23 cellular contexts compared by ENCODE assay signal in the genomic region with DNA sequence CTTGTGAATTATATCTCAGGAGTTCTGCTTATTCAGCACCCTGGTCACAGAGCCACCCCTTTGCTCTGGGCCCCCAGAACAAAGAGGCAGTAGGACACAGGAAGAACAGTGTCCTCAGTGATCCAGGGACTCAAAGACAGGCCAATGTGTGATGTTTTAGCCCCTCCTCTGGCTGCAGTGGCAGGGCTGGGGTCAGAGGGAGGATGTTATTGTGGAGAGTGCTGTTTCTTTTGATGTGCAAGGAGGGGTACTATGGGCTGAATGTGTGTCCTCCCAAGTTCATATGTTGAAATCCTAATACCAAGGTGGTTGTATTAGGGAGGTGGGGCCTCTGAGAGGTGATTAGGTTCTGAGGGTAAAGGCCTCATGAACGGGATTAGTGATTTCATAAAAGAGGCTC.
DNase-seq lines count a peak whose midpoint lies in the region; ATAC-seq and TF ChIP-seq lines count a peak whose summit lies in the region.
"Had no signal": no experiment of that assay in that cellular context is flagged by ENCODE, and none has a peak within 500 bp of the region (broad histone marks: within the 10 kb centered on the region; RNA-seq: fewer than 3 reads in every experiment).

No MANE protein-coding gene starts in this region.

- no peak overlapping the region for H3K4me3 Mint-ChIP-seq in WTC11
- H3K4me3 Mint-ChIP-seq: CD14-positive monocyte; CD4-positive, alpha-beta memory T cell; CD4-positive, CD25-positive, alpha-beta regulatory T cell; CD8-positive, alpha-beta memory T cell had no signal

- H2BK120ac ChIP-seq in neuronal stem cell (ENCODE audit: low read depth, low read length), result no peak overlapping the region

- WGBS in neuronal stem cell (ENCODE audit: extremely low coverage in 2 of 2, insufficient read length in 2 of 2, insufficient replicate concordance in 1 of 2), 2 donors, result no CpG with 5 or more reads among the region's 1 CpG
- WGBS in stomach, 5 donors, result 64 to 86% (median 75%) methylated on average over 1 of the region's 1 CpG

- no peak overlapping the region for H3K18ac ChIP-seq in neuronal stem cell (ENCODE audit: low read length)

- ATAC-seq in WTC11, result peak; percentile 46; the same call in 1 of the 2 replicates
- no peak for ATAC-seq in GM19463 (IDR thresholded peaks at IDR 0.05; ENCODE audit: unreplicated experiment)
- no peak for ATAC-seq in GM18519 (IDR thresholded peaks at IDR 0.05; ENCODE audit: low FRiP score, unreplicated experiment)

- peaks cover 34% of the 10 kb centered on the region for H3K36me3 Mint-ChIP-seq in WTC11
- H3K36me3 Mint-ChIP-seq: CD14-positive monocyte; CD4-positive, alpha-beta memory T cell; CD4-positive, CD25-positive, alpha-beta regulatory T cell; CD8-positive, alpha-beta memory T cell had no signal

- H2AK5ac ChIP-seq in neuronal stem cell (ENCODE audit: low read depth, low read length), result no peak overlapping the region

- no peak overlapping the region for H3K14ac ChIP-seq in neuronal stem cell (ENCODE audit: low read length)

- no peak overlapping the region for H2BK15ac ChIP-seq in neuronal stem cell (ENCODE audit: low read length)

- no peak overlapping the region for H3K23ac ChIP-seq in neuronal stem cell (ENCODE audit: low read depth, low read length, poor library complexity)

- no peaks in the 10 kb centered on the region for H3K27me3 Mint-ChIP-seq in WTC11 (ENCODE audit: low read depth)

- H3K9me3 ChIP-seq in neuronal stem cell (replicated peaks in 1 of 2; ENCODE audit: control insufficient read depth in 2 of 2, insufficient read depth in 1 of 2, low read depth in 1 of 2, low read length in 2 of 2) (no peaks in the 10 kb centered on the region), stomach (peaks cover 0 to 16% (median 9%) of the 10 kb centered on the region in 4 donors)
- H3K9me3 ChIP-seq: BE2C, BLaER1 had no signal

- H3K27ac Mint-ChIP-seq in WTC11, result no peak overlapping the region
- H3K27ac Mint-ChIP-seq: CD14-positive monocyte; CD4-positive, alpha-beta memory T cell; CD4-positive, CD25-positive, alpha-beta regulatory T cell; CD8-positive, alpha-beta memory T cell had no signal

- H4K8ac ChIP-seq in neuronal stem cell (ENCODE audit: low read depth, low read length), result no peak overlapping the region

- H3K4me1 Mint-ChIP-seq in WTC11, result peaks cover 6% of the 10 kb centered on the region
- H3K4me1 Mint-ChIP-seq: CD14-positive monocyte; CD4-positive, alpha-beta memory T cell; CD4-positive, CD25-positive, alpha-beta regulatory T cell; CD8-positive, alpha-beta memory T cell had no signal

- DNase-seq in WTC11 (ENCODE audit: low spot score) (no peak), left kidney (ENCODE audit: low read depth, low spot score) (peak; percentile 90), neuronal stem cell (ENCODE audit: low spot score) (no peak), EL (no peak), stomach (no peak)
- DNase-seq: 8988T; ACHN; BE2C; C1 segment of cervical spinal cord; CD4-positive, alpha-beta memory T cell; CD4-positive, CD25-positive, alpha-beta regulatory T cell; CD8-positive, alpha-beta memory T cell; COR-L47; DMS 273 treated with DMSO at 0.1 percent for 48 hours; DMS153; DMS53; DMS79; DND-41; GF-D8 had no signal

- H4K91ac ChIP-seq in neuronal stem cell (ENCODE audit: low read depth, low read length, poor library complexity), result no peak overlapping the region

- POLR2A ChIA-PET in WTC11 (lab: Charles Lee), result no interaction called here

- CTCF ChIA-PET in WTC11 (lab: Charles Lee), result no interaction called here

- H3K9ac ChIP-seq in neuronal stem cell (ENCODE audit: low read depth, low read length, poor library complexity), result no peak overlapping the region
- H3K9ac ChIP-seq: BLaER1 had no signal

- H3K36me3 ChIP-seq in neuronal stem cell (replicated peaks in 1 of 2; ENCODE audit: control insufficient read depth in 2 of 2, insufficient read depth in 2 of 2, low read length in 2 of 2), result no peaks in the 10 kb centered on the region
- H3K36me3 ChIP-seq in stomach, result no peaks in the 10 kb centered on the region
- H3K36me3 ChIP-seq: BE2C, BLaER1 had no signal

- no peak for TF ChIP-seq EP300 in stomach (IDR thresholded peaks at IDR 0.05)

- H2BK5ac ChIP-seq in neuronal stem cell (ENCODE audit: low read length), result no peak overlapping the region

- intact Hi-C loops in stomach (cut with DNase I; ENCODE audit: low total_unique reads), result no loop called here

- H3K79me1 ChIP-seq in neuronal stem cell (ENCODE audit: low read depth, low read length), result no peaks in the 10 kb centered on the region

- H3K4me1 ChIP-seq in neuronal stem cell (ENCODE audit: control insufficient read depth in 2 of 2, insufficient read depth in 1 of 2, low read depth in 1 of 2, low read length in 2 of 2) (no peaks in the 10 kb centered on the region), stomach (no peaks in the 10 kb centered on the region)
- H3K4me1 ChIP-seq: BE2C, BLaER1 had no signal

- no peak for TF ChIP-seq POLR2A in stomach (IDR thresholded peaks at IDR 0.05)

- TF ChIP-seq CTCF in WTC11 (IDR thresholded peaks at IDR 0.05), result no peak
- TF ChIP-seq CTCF in stomach (IDR thresholded peaks at IDR 0.05), result no peak

- no peak overlapping the region for H2BK12ac ChIP-seq in neuronal stem cell (ENCODE audit: low read length)

- no peaks in the 10 kb centered on the region for H3K27me3 ChIP-seq in neuronal stem cell (ENCODE audit: control insufficient read depth in 3 of 3, insufficient read depth in 3 of 3, low read depth in 1 of 3, low read length in 3 of 3)
- H3K27me3 ChIP-seq in stomach, result no peaks in the 10 kb centered on the region
- H3K27me3 ChIP-seq: BLaER1 had no signal

- H3K9me3 Mint-ChIP-seq in WTC11, result peaks cover 47% of the 10 kb centered on the region

- H2AFZ ChIP-seq in neuronal stem cell (ENCODE audit: low read length), result peak overlapping the region; percentile 42

- no peak overlapping the region for H3K4me2 ChIP-seq in neuronal stem cell (ENCODE audit: insufficient read depth, low read length, poor library complexity, severe bottlenecking)
- H3K4me2 ChIP-seq: BLaER1 had no signal

- no peak overlapping the region for H3K27ac ChIP-seq in neuronal stem cell (replicated peaks; ENCODE audit: low read length)
- no peak overlapping the region for H3K27ac ChIP-seq in stomach
- H3K27ac ChIP-seq: BLaER1 had no signal

- H3K4me3 ChIP-seq in neuronal stem cell (ENCODE audit: low read length in 2 of 2) (no peak overlapping the region), stomach (no peak overlapping the region)
- H3K4me3 ChIP-seq: BLaER1 had no signal

- H3K4ac ChIP-seq in neuronal stem cell (ENCODE audit: low read length), result no peak overlapping the region

TF ChIP-seq in WTC11, 78 proteins besides CTCF, POLR2A, EP300 and RAD21 (continues in another document):
- TF ChIP-seq ZNF671 (CRISPR knock-in tag; IDR thresholded peaks at IDR 0.05) (no peak), FOXJ3 (CRISPR knock-in tag; IDR thresholded peaks at IDR 0.05; ENCODE audit: borderline replicate concordance) (no peak), RORB (CRISPR knock-in tag; IDR thresholded peaks at IDR 0.05) (no peak), GRHL2 (CRISPR knock-in tag; IDR thresholded peaks at IDR 0.05; ENCODE audit: insufficient replicate concordance, severe bottlenecking) (no peak), HMGXB4 (CRISPR knock-in tag; IDR thresholded peaks at IDR 0.05) (no peak), ZNF416 (CRISPR knock-in tag; IDR thresholded peaks at IDR 0.05) (no peak), SMAD4 (CRISPR knock-in tag; IDR thresholded peaks at IDR 0.05) (no peak), ZNF121 (CRISPR knock-in tag; IDR thresholded peaks at IDR 0.05) (no peak), TEAD1 (CRISPR knock-in tag; IDR thresholded peaks at IDR 0.05) (no peak), NR3C1 (CRISPR knock-in tag; conservative IDR thresholded peaks at IDR 0.05; ENCODE audit: low read depth) (no peak)
- TF ChIP-seq, protein P1, sequence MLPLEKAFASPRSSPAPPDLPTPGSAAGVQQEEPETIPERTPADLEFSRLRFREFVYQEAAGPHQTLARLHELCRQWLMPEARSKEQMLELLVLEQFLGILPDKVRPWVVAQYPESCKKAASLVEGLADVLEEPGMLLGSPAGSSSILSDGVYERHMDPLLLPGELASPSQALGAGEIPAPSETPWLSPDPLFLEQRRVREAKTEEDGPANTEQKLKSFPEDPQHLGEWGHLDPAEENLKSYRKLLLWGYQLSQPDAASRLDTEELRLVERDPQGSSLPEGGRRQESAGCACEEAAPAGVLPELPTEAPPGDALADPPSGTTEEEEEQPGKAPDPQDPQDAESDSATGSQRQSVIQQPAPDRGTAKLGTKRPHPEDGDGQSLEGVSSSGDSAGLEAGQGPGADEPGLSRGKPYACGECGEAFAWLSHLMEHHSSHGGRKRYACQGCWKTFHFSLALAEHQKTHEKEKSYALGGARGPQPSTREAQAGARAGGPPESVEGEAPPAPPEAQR (CRISPR knock-in tag; IDR thresholded peaks at IDR 0.05), result no peak
- TF ChIP-seq, protein P2, sequence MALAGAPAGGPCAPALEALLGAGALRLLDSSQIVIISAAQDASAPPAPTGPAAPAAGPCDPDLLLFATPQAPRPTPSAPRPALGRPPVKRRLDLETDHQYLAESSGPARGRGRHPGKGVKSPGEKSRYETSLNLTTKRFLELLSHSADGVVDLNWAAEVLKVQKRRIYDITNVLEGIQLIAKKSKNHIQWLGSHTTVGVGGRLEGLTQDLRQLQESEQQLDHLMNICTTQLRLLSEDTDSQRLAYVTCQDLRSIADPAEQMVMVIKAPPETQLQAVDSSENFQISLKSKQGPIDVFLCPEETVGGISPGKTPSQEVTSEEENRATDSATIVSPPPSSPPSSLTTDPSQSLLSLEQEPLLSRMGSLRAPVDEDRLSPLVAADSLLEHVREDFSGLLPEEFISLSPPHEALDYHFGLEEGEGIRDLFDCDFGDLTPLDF (CRISPR knock-in tag; IDR thresholded peaks at IDR 0.05), result no peak
